8 cellular contexts compared by ENCODE assay signal in genomic region chr11:46315033-46315738, GRCh38. TPM values are rescaled to one million over a fixed set of nuclear protein-coding genes. Genes with fewer than 3 reads are reported as not detected.
A peak's percentile ranks its signal among the peaks of the same experiment; 100 is the strongest.
DNase-seq lines count a peak whose midpoint lies in the region; ATAC-seq, FAIRE-seq and TF ChIP-seq lines count a peak whose summit lies in the region.

No MANE protein-coding gene starts in this region.

- TF ChIP-seq CTCF in A549 (IDR thresholded peaks at IDR 0.05) (peak; percentile 80), mesothelial cell of epicardium (IDR thresholded peaks at IDR 0.05; ENCODE audit: unreplicated experiment) (peak; percentile 94)

- POLR2A ChIA-PET in A549 (lab: Yijun Ruan, JAX) = interaction anchor here (4.0 kb wide), 1 partner anchor 72 kb away, joined by 21 read pairs; no protein-coding TSS in a partner anchor
- POLR2A ChIA-PET in activated CD4-positive, alpha-beta T cell treated with anti-CD3 and anti-CD28 coated beads, Interleukin-2, amount 10 ng/mL, durations not matched to agents 7 days and 5 days (lab: Charles Lee) = no interaction called here

- H3K9me3 Mint-ChIP-seq in activated CD4-positive, alpha-beta T cell treated with anti-CD3 and anti-CD28 coated beads, Interleukin-2, amount 10 ng/mL, durations not matched to agents 7 days and 5 days = no peaks in the 10 kb centered on the region
- H3K9me3 Mint-ChIP-seq in mesothelial cell of epicardium = no peaks in the 10 kb centered on the region

- ATAC-seq in A549 = peak; percentile 69 to 96
- ATAC-seq in GM19035 (IDR thresholded peaks at IDR 0.05; ENCODE audit: unreplicated experiment) = peak; percentile 53
- no peak for ATAC-seq in GM21515 (IDR thresholded peaks at IDR 0.05; ENCODE audit: unreplicated experiment)

- DNase-seq in A549 (ENCODE audit: low read depth in 1 of 2, low spot score in 1 of 2) = peak; percentile 87 to 98
- peak; percentile 14 for DNase-seq in NCI-H524 treated with DMSO at 0.1 percent for 48 hours (lab: John Stamatoyannopoulos, UW)
- DNase-seq in activated CD4-positive, alpha-beta T cell treated with anti-CD3 and anti-CD28 coated beads, Interleukin-2, amount 10 ng/mL, durations not matched to agents 7 days and 5 days = peak; percentile 77
- DNase-seq in dermis blood vessel endothelial cell = peak; percentile 87
- peak in 1 of 2 experiments; percentile 74 for DNase-seq in mesothelial cell of epicardium (ENCODE audit: low spot score in 2 of 2, unreplicated experiment in 2 of 2)
- DNase-seq in stimulated activated CD8-positive, alpha-beta memory T cell treated with anti-CD3 and anti-CD28 coated beads, Interleukin-7, amount 100 ng/mL, for 4 hours (ENCODE audit: low read depth in 2 of 2) = peak; percentile 41 to 53

- H3K9me3 ChIP-seq in A549 = no peaks in the 10 kb centered on the region

- peaks cover 29% of the 10 kb centered on the region for H3K4me1 Mint-ChIP-seq in activated CD4-positive, alpha-beta T cell treated with anti-CD3 and anti-CD28 coated beads, Interleukin-2, amount 10 ng/mL, durations not matched to agents 7 days and 5 days
- peaks cover 2% of the 10 kb centered on the region for H3K4me1 Mint-ChIP-seq in mesothelial cell of epicardium

- H3K27ac Mint-ChIP-seq in activated CD4-positive, alpha-beta T cell treated with anti-CD3 and anti-CD28 coated beads, Interleukin-2, amount 10 ng/mL, durations not matched to agents 7 days and 5 days = no peak overlapping the region
- H3K27ac Mint-ChIP-seq in mesothelial cell of epicardium = no peak overlapping the region

- peaks cover under 1% of the 10 kb centered on the region; the same call in 1 of the 3 replicates for H3K4me1 ChIP-seq in A549

- FAIRE-seq in A549 (lab: Jason Lieb, UNC) = peak; percentile 7

- no peak overlapping the region; a peak in 1 of 6 replicates for H3K27ac ChIP-seq in A549

- no peaks in the 10 kb centered on the region for H3K36me3 Mint-ChIP-seq in activated CD4-positive, alpha-beta T cell treated with anti-CD3 and anti-CD28 coated beads, Interleukin-2, amount 10 ng/mL, durations not matched to agents 7 days and 5 days (ENCODE audit: low read depth)
- H3K36me3 Mint-ChIP-seq in mesothelial cell of epicardium = peaks cover 2% of the 10 kb centered on the region

- no peak for TF ChIP-seq POLR2A in A549 (IDR thresholded peaks at IDR 0.05; ENCODE audit: low read length)

- H3K27me3 Mint-ChIP-seq in activated CD4-positive, alpha-beta T cell treated with anti-CD3 and anti-CD28 coated beads, Interleukin-2, amount 10 ng/mL, durations not matched to agents 7 days and 5 days = no peaks in the 10 kb centered on the region
- H3K27me3 Mint-ChIP-seq in mesothelial cell of epicardium (ENCODE audit: low read depth) = no peaks in the 10 kb centered on the region

- CTCF ChIA-PET in A549 (lab: Yijun Ruan, JAX) = interaction anchor here (0.6 to 31.4 kb wide), 24 partner anchors 7 to 350 kb away, joined by 3 to 872 read pairs (median 4); partner anchors contain the start of genes CREB3L1 and DGKZ
- CTCF ChIA-PET in activated CD4-positive, alpha-beta T cell treated with anti-CD3 and anti-CD28 coated beads, Interleukin-2, amount 10 ng/mL, durations not matched to agents 7 days and 5 days (lab: Charles Lee) = interaction anchor here (0.9 to 4.6 kb wide), 9 partner anchors 11 to 102 kb away, joined by 3 to 27 read pairs (median 5); partner anchors contain the start of gene DGKZ

- no peak overlapping the region for H3K4me3 Mint-ChIP-seq in activated CD4-positive, alpha-beta T cell treated with anti-CD3 and anti-CD28 coated beads, Interleukin-2, amount 10 ng/mL, durations not matched to agents 7 days and 5 days
- H3K4me3 Mint-ChIP-seq in mesothelial cell of epicardium = no peak overlapping the region

- WGBS in A549 (ENCODE audit: missing lambda C conversion rate) = 35% methylated on average over 16 of the region's 16 CpGs

- peak; percentile 73 to 78 for TF ChIP-seq RAD21 in A549 (conservative IDR thresholded peaks at IDR 0.05 in 1 of 2, IDR thresholded peaks at IDR 0.05 in 1 of 2)

- H3K4me3 ChIP-seq in A549 = no peak overlapping the region

- peak overlapping the region; percentile 13; the same call in 1 of the 3 replicates for H3K4me2 ChIP-seq in A549

- no peak for TF ChIP-seq EP300 in A549 (IDR thresholded peaks at IDR 0.05)

TF ChIP-seq in A549, 52 proteins besides CTCF, POLR2A, EP300 and RAD21:
- TF ChIP-seq MAFK (IDR thresholded peaks at IDR 0.05; ENCODE audit: partially characterized antibody) (peak; percentile 49), NFE2L2 (conservative IDR thresholded peaks at IDR 0.05; ENCODE audit: low read length) (no peak), SMC3 (IDR thresholded peaks at IDR 0.05) (peak; percentile 83), EHMT2 (IDR thresholded peaks at IDR 0.05; ENCODE audit: low read depth) (no peak), ZFP36 (IDR thresholded peaks at IDR 0.05; ENCODE audit: borderline replicate concordance, partially characterized antibody) (no peak), USF2 (IDR thresholded peaks at IDR 0.05) (peak; percentile 79), KDM5A (IDR thresholded peaks at IDR 0.05) (no peak), RARB (CRISPR knock-in tag; IDR thresholded peaks at IDR 0.05) (no peak)

RNA-seq across cellular contexts. Expression of gene DGKZ, which starts 32.1 kb away (rescaled TPM):
- polyA plus RNA-seq in A549 (2011; rRNA removed) = 12.8 and 14.5 TPM in 2 replicates
- polyA plus RNA-seq in A549 (2012; cell fraction: cytosol; rRNA removed) = 37.4 and 55.9 TPM in 2 replicates
- polyA plus RNA-seq in A549 (2012; cell fraction: nucleus; rRNA removed) = 133 and 174 TPM in 2 replicates
- 28.4 to 30.7 TPM (median 28.4 TPM) in 3 replicates for polyA plus RNA-seq in A549 (2017; fragmentation: RNase III; extraction: RNeasy Plus Mini Kit Qiagen cat#74134 plus additional on column Dnase treatment)
- 22.7 and 37.4 TPM in 2 replicates for polyA minus RNA-seq in A549 (2011; rRNA and poly(A)+ RNA removed)
- total RNA-seq in activated CD4-positive, alpha-beta T cell treated with anti-CD3 and anti-CD28 coated beads, Interleukin-2, amount 10 ng/mL, durations not matched to agents 7 days and 5 days = 100 to 1,000 TPM; 178 to 187 TPM
- 79.8 and 86.2 TPM in 2 replicates for total RNA-seq in dermis blood vessel endothelial cell
- total RNA-seq in mesothelial cell of epicardium = 46.3 to 50.6 TPM (median 46.5 TPM) in 3 replicates

RNA-seq across cellular contexts. Expression of gene CREB3L1, which starts 37.7 kb away (rescaled TPM):
- polyA plus RNA-seq in A549 (2011; rRNA removed) (0.48 and 0.61 TPM in 2 replicates), A549 (2017; fragmentation: RNase III; extraction: RNeasy Plus Mini Kit Qiagen cat#74134 plus additional on column Dnase treatment) (2.1 to 2.7 TPM (median 2.3 TPM) in 3 replicates)
- 0.24 and 0.45 TPM in 2 replicates for polyA plus RNA-seq in A549 (2012; cell fraction: cytosol; rRNA removed)
- polyA plus RNA-seq in A549 (2012; cell fraction: nucleus; rRNA removed) = 0.56 and 0.86 TPM in 2 replicates
- 1.3 and 1.7 TPM in 2 replicates for polyA minus RNA-seq in A549 (2011; rRNA and poly(A)+ RNA removed)
- total RNA-seq in activated CD4-positive, alpha-beta T cell treated with anti-CD3 and anti-CD28 coated beads, Interleukin-2, amount 10 ng/mL, durations not matched to agents 7 days and 5 days = not detected
- total RNA-seq in dermis blood vessel endothelial cell (0.33 and 0.68 TPM in 2 replicates), mesothelial cell of epicardium (34.5 to 43.0 TPM (median 36.3 TPM) in 3 replicates)

Comparison
In these comparisons a context has a peak if more than half of its experiments do, and no peak if none do; other contexts are left out.
1. RNA of gene CREB3L1, which starts 37.7 kb away (total RNA-seq): 34.5 to 43.0 TPM in mesothelial cell of epicardium; 0.33 to 0.68 TPM in dermis blood vessel endothelial cell and not detected in activated CD4-positive, alpha-beta T cell treated with anti-CD3 and anti-CD28 coated beads, Interleukin-2, amount 10 ng/mL, durations not matched to agents 7 days and 5 days; every median in the first group is over 10 times any median in the second.